ENCODE assay signal across 23 cellular contexts in the genomic region with DNA sequence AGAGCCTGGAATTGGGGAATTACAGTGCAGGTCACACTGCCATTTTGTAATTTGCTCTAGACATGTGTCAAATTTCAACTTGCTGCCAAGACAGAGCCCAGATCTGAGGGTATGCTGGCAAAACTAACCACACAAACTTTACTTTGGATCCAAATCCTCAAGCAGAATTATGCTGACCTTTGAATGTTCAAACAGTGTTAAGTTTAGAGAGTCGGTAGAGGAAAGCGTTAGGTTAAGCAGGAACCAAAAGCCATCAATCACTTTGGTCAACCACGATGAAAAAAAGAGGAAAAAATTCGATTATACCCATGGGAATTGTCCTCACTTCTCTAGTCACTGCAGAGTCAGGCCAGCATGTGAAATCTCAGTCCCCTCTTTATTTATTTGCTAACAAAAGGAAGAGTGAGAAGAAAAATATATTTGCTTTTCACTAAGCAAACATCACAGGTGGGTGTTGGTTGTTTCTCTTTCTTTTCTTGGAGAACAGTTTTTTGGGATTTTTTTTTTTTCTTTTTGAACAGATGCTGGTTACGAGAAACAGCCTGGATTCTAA.
DNase-seq lines count a peak whose midpoint lies in the region; ATAC-seq, FAIRE-seq and TF ChIP-seq lines count a peak whose summit lies in the region.
"Had no signal": no experiment of that assay in that cellular context is flagged by ENCODE, and none has a peak within 500 bp of the region (broad histone marks: within the 10 kb centered on the region; RNA-seq: fewer than 3 reads in every experiment).

No MANE protein-coding gene starts in this region.

- H3K79me1 ChIP-seq in mesendoderm (ENCODE audit: low read length): no peaks in the 10 kb centered on the region

- H3K27me3 ChIP-seq in right atrium auricular region: no peaks in the 10 kb centered on the region
- peaks cover 0 to 2% of the 10 kb centered on the region in 2 experiments; a peak in 1 of 5 replicates for H3K27me3 ChIP-seq in K562 (ENCODE audit: control insufficient read depth in 2 of 2, insufficient read depth in 2 of 2, low read length in 2 of 2)
- H3K27me3 ChIP-seq in mesendoderm (ENCODE audit: insufficient read depth, low read length, poor library complexity): no peaks in the 10 kb centered on the region
- H3K27me3 ChIP-seq in suprapubic skin: no peaks in the 10 kb centered on the region
- H3K27me3 ChIP-seq: cardiac muscle cell, SJCRH30 had no signal

- no peak for TF ChIP-seq CTCF in right atrium auricular region (IDR thresholded peaks at IDR 0.05)
- no peak for TF ChIP-seq CTCF in K562 (IDR thresholded peaks at IDR 0.05 in 2 of 3, conservative IDR thresholded peaks at IDR 0.05 in 1 of 3; ENCODE audit: insufficient read depth in 2 of 3, low read depth in 1 of 3, low read length in 3 of 3)
- no peak for TF ChIP-seq CTCF in suprapubic skin (IDR thresholded peaks at IDR 0.05)
- TF ChIP-seq CTCF in foreskin fibroblast (IDR thresholded peaks at IDR 0.05; ENCODE audit: low read depth, low read length): no peak

- H3K9me1 ChIP-seq in K562 (ENCODE audit: control insufficient read depth, insufficient read depth, low read length): no peaks in the 10 kb centered on the region

- H3K27ac ChIP-seq in right atrium auricular region (peak overlapping the region in 1 of 2 donors; percentile 15), K562 (ENCODE audit: extremely low read depth, low read depth, low read length) (no peak overlapping the region), mesendoderm (ENCODE audit: low read depth, low read length) (peak overlapping the region; percentile 9), suprapubic skin (no peak overlapping the region)
- H3K27ac ChIP-seq: cardiac muscle cell, SJCRH30, thoracic aorta had no signal

- H3K18ac ChIP-seq in mesendoderm (ENCODE audit: low read length): peak overlapping the region; percentile 51

- DNase-seq in left cardiac atrium (no peak), right atrium auricular region (ENCODE audit: low spot score) (no peak), K562 (ENCODE audit: extremely low read depth in 1 of 4, low spot score in 3 of 4) (no peak), mesendoderm (no peak), suprapubic skin (ENCODE audit: low spot score in 2 of 2) (no peak), foreskin fibroblast (no peak)
- DNase-seq: activated CD4-positive, alpha-beta T cell treated with anti-CD3 and anti-CD28 coated beads for 4 hours; activated T-cell treated with anti-CD3 and anti-CD28 coated beads for 4 hours; COR-L47; HCEC 1CT; left ventricle myocardium superior; naive B cell; NCI-H1092; NCI-H2107; NK-92 treated with Interleukin-12 subunit alpha and Interleukin-12 subunit beta, amount 100 ng/mL, for 24 hours; SJCRH30; stimulated activated CD4-positive, alpha-beta T cell treated with anti-CD3 and anti-CD28 coated beads, Interleukin-1b, Interleukin-23, amount 100 ng/mL, for 48 hours had no signal

- H2AFZ ChIP-seq in K562 (ENCODE audit: low read depth, low read length): no peak overlapping the region

- H3K9ac ChIP-seq in K562 (ENCODE audit: insufficient read depth in 1 of 2, low read depth in 2 of 2, low read length in 2 of 2): no peak overlapping the region
- H3K9ac ChIP-seq in mesendoderm (ENCODE audit: low read length): peak overlapping the region; percentile 24

- H2BK15ac ChIP-seq in mesendoderm (replicated peaks; ENCODE audit: low read depth): no peak overlapping the region

- H4K20me1 ChIP-seq in K562 (replicated peaks; ENCODE audit: control insufficient read depth, insufficient read depth, low read length): no peaks in the 10 kb centered on the region

- no peak for TF ChIP-seq RAD21 in K562 (CRISPR knock-in tag; conservative IDR thresholded peaks at IDR 0.05 in 1 of 2, IDR thresholded peaks at IDR 0.05 in 1 of 2)

- H4K8ac ChIP-seq in mesendoderm (ENCODE audit: low read depth, low read length): no peak overlapping the region

- intact Hi-C loops in left cardiac atrium (cut with DNase I): no loop called here
- intact Hi-C loops in K562 (cut with micrococcal nuclease): no loop called here

- no TSS peak for BruUV-seq in K562 (replicated peaks; lab: Mats Ljungman, UMichigan)

- WGBS in K562 (ENCODE audit: insufficient coverage, low coverage, missing lambda C conversion rate): 21% methylated on average over 5 of the region's 5 CpGs
- WGBS in mesendoderm (ENCODE audit: extremely low coverage, insufficient coverage, low lambda C conversion rate): no CpG with 5 or more reads among the region's 5 CpGs
- 55% methylated on average over 5 of the region's 5 CpGs for WGBS in suprapubic skin

- H2BK120ac ChIP-seq in mesendoderm (ENCODE audit: low read depth, low read length): no peak overlapping the region

- H3K4me2 ChIP-seq in K562 (ENCODE audit: insufficient read depth, low read length) (no peak overlapping the region), mesendoderm (ENCODE audit: low read length) (no peak overlapping the region)

- H3K4me1 ChIP-seq in right atrium auricular region: peaks cover 0 to 25% of the 10 kb centered on the region in 2 donors
- H3K4me1 ChIP-seq in K562 (replicated peaks in 1 of 2; ENCODE audit: control insufficient read depth in 2 of 2, insufficient read depth in 2 of 2, low read length in 2 of 2): no peaks in the 10 kb centered on the region; a peak in 1 of 5 replicates
- H3K4me1 ChIP-seq in mesendoderm (ENCODE audit: control insufficient read depth, low read depth, low read length): peaks cover 14% of the 10 kb centered on the region
- no peaks in the 10 kb centered on the region for H3K4me1 ChIP-seq in suprapubic skin

- TF ChIP-seq POLR2A in K562 (conservative IDR thresholded peaks at IDR 0.05) (no peak), suprapubic skin (IDR thresholded peaks at IDR 0.05) (no peak)

- H3K23ac ChIP-seq in mesendoderm (ENCODE audit: low read length): no peak overlapping the region

- no peak for TF ChIP-seq EP300 in K562 (IDR thresholded peaks at IDR 0.05; ENCODE audit: low read length)
- TF ChIP-seq EP300 in suprapubic skin (IDR thresholded peaks at IDR 0.05): no peak

- no peaks in the 10 kb centered on the region for H3K9me3 ChIP-seq in right atrium auricular region
- no peaks in the 10 kb centered on the region for H3K9me3 ChIP-seq in K562 (replicated peaks; ENCODE audit: control insufficient read depth, insufficient read depth, low read depth, low read length)
- no peaks in the 10 kb centered on the region for H3K9me3 ChIP-seq in suprapubic skin
- H3K9me3 ChIP-seq: SJCRH30, thoracic aorta had no signal

- POLR2A ChIA-PET in K562 (lab: Yijun Ruan, JAX): interaction anchor here (0.8 kb wide), 1 partner anchor 12 kb away, joined by 3 read pairs; no protein-coding TSS in a partner anchor

- no peak overlapping the region for H3K4me3 ChIP-seq in right atrium auricular region
- no peak overlapping the region for H3K4me3 ChIP-seq in K562
- no peak overlapping the region for H3K4me3 ChIP-seq in mesendoderm (ENCODE audit: low read length)
- H3K4me3 ChIP-seq in suprapubic skin: no peak overlapping the region
- H3K4me3 ChIP-seq in foreskin fibroblast (ENCODE audit: low read depth in 1 of 2, low read length in 2 of 2): no peak overlapping the region
- H3K4me3 ChIP-seq: cardiac muscle cell, SJCRH30, thoracic aorta had no signal

- H3K79me2 ChIP-seq in K562 (ENCODE audit: control insufficient read depth, insufficient read depth, low read length) (no peaks in the 10 kb centered on the region), mesendoderm (ENCODE audit: control insufficient read depth, insufficient read depth, low read length) (no peaks in the 10 kb centered on the region)

- no peak overlapping the region for H3K4ac ChIP-seq in mesendoderm (ENCODE audit: low read depth, low read length)

- no peak for FAIRE-seq in K562 (lab: Jason Lieb, UNC)
- FAIRE-seq: G401.6 had no signal

- H2BK5ac ChIP-seq in mesendoderm (ENCODE audit: low read length): peak overlapping the region; percentile 75

- peak overlapping the region; percentile 21 for H4K5ac ChIP-seq in mesendoderm (ENCODE audit: low read length)

- H2AK5ac ChIP-seq in mesendoderm (ENCODE audit: low read length): peak overlapping the region; percentile 57

- CTCF ChIA-PET in K562 (lab: Yijun Ruan, JAX; ENCODE audit: low intra/inter-chr PET ratio): no interaction called here

- in situ Hi-C loops in K562 (cut with MboI): no loop called here

- ATAC-seq in left cardiac atrium: peak; percentile 24 to 66
- no peak; the same call in 2 of the 3 replicates for ATAC-seq in K562
- no peak for ATAC-seq in HG02763 (IDR thresholded peaks at IDR 0.05; ENCODE audit: unreplicated experiment)
- no peak for ATAC-seq in HG03342 (IDR thresholded peaks at IDR 0.05; ENCODE audit: unreplicated experiment)
- ATAC-seq: activated naive CD4-positive, alpha-beta T cell treated with anti-CD3 and anti-CD28 coated beads, Interleukin-2, amount 50 U/mL, for 72 hours had no signal

- H3K36me3 ChIP-seq in right atrium auricular region (no peaks in the 10 kb centered on the region), K562 (ENCODE audit: control insufficient read depth, insufficient read depth, low read length) (no peaks in the 10 kb centered on the region), mesendoderm (ENCODE audit: control insufficient read depth, insufficient read depth, low read length) (no peaks in the 10 kb centered on the region), suprapubic skin (no peaks in the 10 kb centered on the region)
- H3K36me3 ChIP-seq: cardiac muscle cell, SJCRH30, thoracic aorta had no signal

- peak overlapping the region; percentile 46 for H3K56ac ChIP-seq in mesendoderm (ENCODE audit: low read length)

TF ChIP-seq in K562, 482 proteins besides CTCF, POLR2A, EP300 and RAD21:
- TF ChIP-seq ZNF316 (IDR thresholded peaks at IDR 0.05) (peak; percentile 40; the same call in 1 of the 2 replicates), ELF1 (tag; IDR thresholded peaks at IDR 0.05) (no peak), ZNF12 (CRISPR knock-in tag; IDR thresholded peaks at IDR 0.05) (no peak), ZNF354B (CRISPR knock-in tag; IDR thresholded peaks at IDR 0.05) (no peak), GABPA (tag; conservative IDR thresholded peaks at IDR 0.05; ENCODE audit: low read depth) (no peak), ZNF707 (CRISPR knock-in tag; conservative IDR thresholded peaks at IDR 0.05) (no peak), DMBX1 (CRISPR knock-in tag; IDR thresholded peaks at IDR 0.05; ENCODE audit: borderline replicate concordance) (no peak), SRF (CRISPR knock-in tag; IDR thresholded peaks at IDR 0.05) (no peak)

Comparison
In these comparisons a context has a peak if more than half of its experiments do, and no peak if none do; other contexts are left out.
1. ATAC-seq: peak in left cardiac atrium (2 of 2); none in K562 (single experiment), HG02763 (single experiment) and HG03342 (single experiment).